Comparison of ENCODE assay signal across 1 cellular context in the genomic region with DNA sequence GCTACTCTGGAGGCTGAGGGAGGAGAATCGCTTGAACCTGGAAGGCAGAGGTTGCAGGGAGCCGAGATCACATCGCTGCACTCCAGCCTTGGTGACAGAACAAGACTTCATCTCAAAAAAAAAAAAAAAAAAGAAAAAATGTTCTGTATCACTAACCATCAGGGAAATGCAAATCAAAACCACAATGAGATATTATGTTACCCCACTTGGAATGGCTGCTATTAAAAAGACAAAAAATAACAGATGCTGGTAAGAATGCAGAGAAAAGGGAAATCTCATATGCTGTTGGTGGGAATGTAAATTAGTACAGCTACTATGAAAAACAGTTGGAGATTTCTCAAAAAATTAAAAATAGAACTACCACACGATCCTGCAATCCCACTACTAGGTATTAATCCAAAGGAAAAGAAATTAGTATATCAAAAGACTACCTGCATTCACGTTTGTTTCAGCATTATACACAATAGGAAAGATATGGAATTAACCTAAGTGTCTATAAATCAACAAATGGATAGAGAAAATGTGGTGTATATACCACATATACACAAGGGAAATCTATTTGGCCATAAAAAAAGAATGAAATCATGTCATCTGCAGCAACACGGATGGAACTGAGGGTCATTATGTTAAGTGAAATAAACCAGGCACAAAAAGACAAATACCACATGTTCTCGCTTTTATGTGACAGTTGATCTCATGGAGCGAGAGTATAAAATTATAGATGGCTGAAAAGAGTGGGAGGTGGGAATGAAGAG.
TF ChIP-seq lines count a peak whose summit lies in the region.

No MANE protein-coding gene starts in this region.

TF ChIP-seq in GM23338, 12 proteins besides CTCF, POLR2A, EP300 and RAD21 (continued from another document):
- TF ChIP-seq, protein P1, sequence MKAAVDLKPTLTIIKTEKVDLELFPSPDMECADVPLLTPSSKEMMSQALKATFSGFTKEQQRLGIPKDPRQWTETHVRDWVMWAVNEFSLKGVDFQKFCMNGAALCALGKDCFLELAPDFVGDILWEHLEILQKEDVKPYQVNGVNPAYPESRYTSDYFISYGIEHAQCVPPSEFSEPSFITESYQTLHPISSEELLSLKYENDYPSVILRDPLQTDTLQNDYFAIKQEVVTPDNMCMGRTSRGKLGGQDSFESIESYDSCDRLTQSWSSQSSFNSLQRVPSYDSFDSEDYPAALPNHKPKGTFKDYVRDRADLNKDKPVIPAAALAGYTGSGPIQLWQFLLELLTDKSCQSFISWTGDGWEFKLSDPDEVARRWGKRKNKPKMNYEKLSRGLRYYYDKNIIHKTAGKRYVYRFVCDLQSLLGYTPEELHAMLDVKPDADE (IDR thresholded peaks at IDR 0.05): no peak
- TF ChIP-seq POLR2AphosphoS5 (IDR thresholded peaks at IDR 0.05; ENCODE audit: low read depth) (no peak), ZNF462 (CRISPR knock-in tag; IDR thresholded peaks at IDR 0.05) (no peak), STAT1 (IDR thresholded peaks at IDR 0.05; ENCODE audit: unreplicated experiment) (no peak), EZH2 (IDR thresholded peaks at IDR 0.05; ENCODE audit: low read depth, unreplicated experiment) (no peak)
